In genomic region chr5:1445895-1446601, GRCh38 we compare ENCODE assay signal across 1 cellular context.
A peak's percentile ranks its signal among the peaks of the same experiment; 100 is the strongest.
TF ChIP-seq lines count a peak whose summit lies in the region.

No MANE protein-coding gene starts in this region.

TF ChIP-seq in GM23338, 12 proteins besides CTCF, POLR2A, EP300 and RAD21 (continued from another document):
- TF ChIP-seq EZH2phosphoT487 (IDR thresholded peaks at IDR 0.05; ENCODE audit: unreplicated experiment) (peak; percentile 27), ZNF462 (CRISPR knock-in tag; IDR thresholded peaks at IDR 0.05) (no peak)
